ENCODE assay signal across 20 cellular contexts in genomic region chr18:77092104-77093066, GRCh38. TPM values are rescaled to one million over a fixed set of nuclear protein-coding genes. Genes with fewer than 3 reads are reported as not detected.
DNase-seq lines count a peak whose midpoint lies in the region; ATAC-seq and TF ChIP-seq lines count a peak whose summit lies in the region.
"Had no signal": no experiment of that assay in that cellular context is flagged by ENCODE, and none has a peak within 500 bp of the region (broad histone marks: within the 10 kb centered on the region; RNA-seq: fewer than 3 reads in every experiment).

No MANE protein-coding gene starts in this region.

- no peaks in the 10 kb centered on the region for H3K27me3 Mint-ChIP-seq in activated CD8-positive, alpha-beta memory T cell treated with anti-CD3 and anti-CD28 coated beads, Interleukin-2, amount 10 ng/mL, durations not matched to agents 7 days and 5 days
- peaks cover 5% of the 10 kb centered on the region for H3K27me3 Mint-ChIP-seq in glutamatergic neuron (ENCODE audit: unreplicated experiment)
- H3K27me3 Mint-ChIP-seq: activated B cell treated with CpG ODN at 0.5 μM for 24 hours had no signal

- in situ Hi-C loops in gastrocnemius medialis (cut with MboI; ENCODE audit: low sequenced_read_pairs in 4 of 4) = no loop called here

- no peak for ATAC-seq in activated CD8-positive, alpha-beta memory T cell treated with anti-CD3 and anti-CD28 coated beads, Interleukin-2, amount 10 ng/mL, durations not matched to agents 7 days and 5 days
- ATAC-seq in gastrocnemius medialis (peak; percentile 31 to 40), foreskin keratinocyte (no peak)
- ATAC-seq: activated T-cell treated with anti-CD3 and anti-CD28 coated beads, Interleukin-2, amount 50 U/mL, for 72 hours; HepG2 had no signal

- peak; percentile 45 to 55 for TF ChIP-seq POLR2A in gastrocnemius medialis (IDR thresholded peaks at IDR 0.05)

- peak overlapping the region; percentile 20 for H3K27ac Mint-ChIP-seq in activated CD8-positive, alpha-beta memory T cell treated with anti-CD3 and anti-CD28 coated beads, Interleukin-2, amount 10 ng/mL, durations not matched to agents 7 days and 5 days
- H3K27ac Mint-ChIP-seq in glutamatergic neuron (ENCODE audit: unreplicated experiment) = peak overlapping the region; percentile 41
- H3K27ac Mint-ChIP-seq: activated B cell treated with CpG ODN at 0.5 μM for 24 hours; activated T-cell treated with anti-CD3 and anti-CD28 coated beads, Interleukin-2, amount 50 U/mL, for 72 hours had no signal

- H3K9me3 ChIP-seq in gastrocnemius medialis = no peaks in the 10 kb centered on the region
- H3K9me3 ChIP-seq: ascending aorta, colonic mucosa had no signal

- H3K4me3 Mint-ChIP-seq in activated CD8-positive, alpha-beta memory T cell treated with anti-CD3 and anti-CD28 coated beads, Interleukin-2, amount 10 ng/mL, durations not matched to agents 7 days and 5 days = no peak overlapping the region
- H3K4me3 Mint-ChIP-seq in glutamatergic neuron (ENCODE audit: unreplicated experiment) = no peak overlapping the region
- H3K4me3 Mint-ChIP-seq: activated B cell treated with CpG ODN at 0.5 μM for 24 hours; activated T-cell treated with anti-CD3 and anti-CD28 coated beads, Interleukin-2, amount 50 U/mL, for 72 hours had no signal

- no peaks in the 10 kb centered on the region for H3K36me3 ChIP-seq in gastrocnemius medialis
- H3K36me3 ChIP-seq: ascending aorta, colonic mucosa had no signal

- intact Hi-C loops in gastrocnemius medialis (cut with DNase I; ENCODE audit: low total_unique reads) = no loop called here

- no peaks in the 10 kb centered on the region for H3K27me3 ChIP-seq in gastrocnemius medialis
- no peaks in the 10 kb centered on the region for H3K27me3 ChIP-seq in foreskin keratinocyte
- H3K27me3 ChIP-seq: ascending aorta, colonic mucosa had no signal

- peaks cover 49% of the 10 kb centered on the region for H3K36me3 Mint-ChIP-seq in activated CD8-positive, alpha-beta memory T cell treated with anti-CD3 and anti-CD28 coated beads, Interleukin-2, amount 10 ng/mL, durations not matched to agents 7 days and 5 days
- H3K36me3 Mint-ChIP-seq in glutamatergic neuron (ENCODE audit: unreplicated experiment) = no peaks in the 10 kb centered on the region

- no peaks in the 10 kb centered on the region for H3K9me3 Mint-ChIP-seq in activated CD8-positive, alpha-beta memory T cell treated with anti-CD3 and anti-CD28 coated beads, Interleukin-2, amount 10 ng/mL, durations not matched to agents 7 days and 5 days (ENCODE audit: low read depth)
- H3K9me3 Mint-ChIP-seq in glutamatergic neuron (ENCODE audit: unreplicated experiment) = peaks cover 11% of the 10 kb centered on the region
- H3K9me3 Mint-ChIP-seq: activated B cell treated with CpG ODN at 0.5 μM for 24 hours; activated T-cell treated with anti-CD3 and anti-CD28 coated beads, Interleukin-2, amount 50 U/mL, for 72 hours had no signal

- DNase-seq in activated CD8-positive, alpha-beta memory T cell treated with anti-CD3 and anti-CD28 coated beads, Interleukin-2, amount 10 ng/mL, durations not matched to agents 7 days and 5 days = no peak
- DNase-seq in activated CD8-positive, alpha-beta memory T cell treated with anti-CD3 and anti-CD28 coated beads for 24 hours = no peak
- peak; percentile 25 for DNase-seq in NCI-H69 (lab: John Stamatoyannopoulos, UW)
- DNase-seq in glutamatergic neuron = no peak
- DNase-seq in gastrocnemius medialis = peak; percentile 62 to 88
- DNase-seq in DMS114 treated with DMSO at 0.1 percent for 48 hours (lab: John Stamatoyannopoulos, UW; ENCODE audit: unreplicated experiment) = no peak
- DNase-seq in stimulated activated CD4-positive, alpha-beta T cell treated with anti-CD3 and anti-CD28 coated beads, Interleukin-2, amount 100 ng/mL, for 24 hours = no peak
- no peak for DNase-seq in foreskin keratinocyte
- DNase-seq: activated B cell treated with CpG ODN at 0.5 μM for 24 hours; activated T-cell treated with anti-CD3 and anti-CD28 coated beads, Interleukin-2, amount 50 U/mL, for 72 hours; colonic mucosa; mammary epithelial cell; MM.1S; NCI-H2107; NCI-H82; small intestine; stimulated activated naive CD4-positive, alpha-beta T cell; SW 1271 had no signal

- H3K4me1 ChIP-seq in gastrocnemius medialis (peaks cover 31 to 52% of the 10 kb centered on the region in 2 donors), foreskin keratinocyte (peaks cover 18% of the 10 kb centered on the region)

- CTCF ChIA-PET in activated CD8-positive, alpha-beta memory T cell treated with anti-CD3 and anti-CD28 coated beads, Interleukin-2, amount 10 ng/mL, durations not matched to agents 7 days and 5 days (lab: Charles Lee) = interaction anchor here (1.4 to 2.1 kb wide), 2 partner anchors 25 to 27 kb away, joined by 3 to 6 read pairs; no protein-coding TSS in a partner anchor

- H3K4me3 ChIP-seq in gastrocnemius medialis = no peak overlapping the region
- H3K4me3 ChIP-seq: ascending aorta, colonic mucosa had no signal

- TF ChIP-seq CTCF in glutamatergic neuron (IDR thresholded peaks at IDR 0.05; ENCODE audit: partially characterized antibody, unreplicated experiment) (no peak), gastrocnemius medialis (IDR thresholded peaks at IDR 0.05 in 4 of 5, conservative IDR thresholded peaks at IDR 0.05 in 1 of 5) (no peak), foreskin keratinocyte (conservative IDR thresholded peaks at IDR 0.05) (no peak)

- peaks cover 57% of the 10 kb centered on the region for H3K4me1 Mint-ChIP-seq in activated CD8-positive, alpha-beta memory T cell treated with anti-CD3 and anti-CD28 coated beads, Interleukin-2, amount 10 ng/mL, durations not matched to agents 7 days and 5 days
- H3K4me1 Mint-ChIP-seq in glutamatergic neuron (ENCODE audit: low read depth, unreplicated experiment) = peaks cover 47% of the 10 kb centered on the region

- H3K27ac ChIP-seq in gastrocnemius medialis = peak overlapping the region; percentile 88 to 97 (median 94)
- no peak overlapping the region for H3K27ac ChIP-seq in foreskin keratinocyte
- H3K27ac ChIP-seq: ascending aorta, colonic mucosa had no signal

RNA-seq across cellular contexts. Expression of gene MBP, which starts 40.2 kb away (rescaled TPM):
- total RNA-seq in activated CD8-positive, alpha-beta memory T cell treated with anti-CD3 and anti-CD28 coated beads, Interleukin-2, amount 10 ng/mL, durations not matched to agents 7 days and 5 days = 100 to 1,000 TPM in 1 of 2 experiments, 10 to 100 TPM in 1; 94.7 to 101 TPM
- total RNA-seq in glutamatergic neuron (ENCODE audit: unreplicated experiment) = 82.6 TPM
- total RNA-seq in gastrocnemius medialis = 10 to 100 TPM; 28.6 to 55.0 (median 50.4) TPM
- total RNA-seq in foreskin keratinocyte = 24.7 and 26.6 TPM in 2 replicates
- 9.3 and 9.5 TPM in 2 replicates for polyA plus RNA-seq in foreskin keratinocyte

Comparison
In these comparisons a context has a peak if more than half of its experiments do, and no peak if none do; other contexts are left out.
1. ATAC-seq: peak in gastrocnemius medialis (2 of 2); none in activated CD8-positive, alpha-beta memory T cell treated with anti-CD3 and anti-CD28 coated beads, Interleukin-2, amount 10 ng/mL, durations not matched to agents 7 days and 5 days (single experiment) and foreskin keratinocyte (single experiment).
2. DNase-seq: peak in NCI-H69 (single experiment) and gastrocnemius medialis (2 of 2); none in activated CD8-positive, alpha-beta memory T cell treated with anti-CD3 and anti-CD28 coated beads, Interleukin-2, amount 10 ng/mL, durations not matched to agents 7 days and 5 days (single experiment), activated CD8-positive, alpha-beta memory T cell treated with anti-CD3 and anti-CD28 coated beads for 24 hours (single experiment), glutamatergic neuron (single experiment), DMS114 treated with DMSO at 0.1 percent for 48 hours (single experiment), stimulated activated CD4-positive, alpha-beta T cell treated with anti-CD3 and anti-CD28 coated beads, Interleukin-2, amount 100 ng/mL, for 24 hours (0 of 2) and foreskin keratinocyte (0 of 2).